8 cellular contexts compared by ENCODE assay signal in genomic region chr11:75562836-75563484, GRCh38.
DNase-seq lines count a peak whose midpoint lies in the region; ATAC-seq and TF ChIP-seq lines count a peak whose summit lies in the region.

No MANE protein-coding gene starts in this region.

- DNase-seq in activated naive CD4-positive, alpha-beta T cell treated with anti-CD3 and anti-CD28 coated beads, Interleukin-2, amount 50 U/mL, for 16 hours = no peak
- DNase-seq in UCSD-AML1 (lab: John Stamatoyannopoulos, UW; ENCODE audit: unreplicated experiment) = peak; percentile 67
- DNase-seq in fibroblast of peridontal ligament (ENCODE audit: extremely low read depth) = peak; percentile 45
- DNase-seq in NCI-H1436 treated with DMSO at 0.1 percent for 48 hours (lab: John Stamatoyannopoulos, UW) = no peak

- H3K4me3 ChIP-seq in neutrophil (ENCODE audit: low read depth in 1 of 2, low read length in 1 of 2) = peak overlapping the region; percentile 40 to 58

- H3K27me3 Mint-ChIP-seq in activated naive CD4-positive, alpha-beta T cell treated with anti-CD3 and anti-CD28 coated beads, Interleukin-2, amount 50 U/mL, for 24 hours = no peaks in the 10 kb centered on the region

- TF ChIP-seq CTCF in neutrophil (IDR thresholded peaks at IDR 0.05) = no peak

- H3K36me3 Mint-ChIP-seq in activated naive CD4-positive, alpha-beta T cell treated with anti-CD3 and anti-CD28 coated beads, Interleukin-2, amount 50 U/mL, for 24 hours = no peaks in the 10 kb centered on the region

- no peaks in the 10 kb centered on the region for H3K36me3 ChIP-seq in neutrophil

- peaks cover 54% of the 10 kb centered on the region for H3K27me3 ChIP-seq in neutrophil

- peaks cover 10 to 16% of the 10 kb centered on the region in 2 experiments for H3K4me1 ChIP-seq in neutrophil (ENCODE audit: control insufficient read depth in 1 of 2, insufficient read depth in 1 of 2, low read depth in 1 of 2, low read length in 1 of 2)

- no peak overlapping the region for H3K27ac ChIP-seq in neutrophil

- H3K4me3 Mint-ChIP-seq in activated naive CD4-positive, alpha-beta T cell treated with anti-CD3 and anti-CD28 coated beads, Interleukin-2, amount 50 U/mL, for 24 hours = peak overlapping the region; percentile 99

- peak overlapping the region; percentile 96 for H3K27ac Mint-ChIP-seq in activated naive CD4-positive, alpha-beta T cell treated with anti-CD3 and anti-CD28 coated beads, Interleukin-2, amount 50 U/mL, for 24 hours

- no peaks in the 10 kb centered on the region for H3K9me3 Mint-ChIP-seq in activated naive CD4-positive, alpha-beta T cell treated with anti-CD3 and anti-CD28 coated beads, Interleukin-2, amount 50 U/mL, for 24 hours

- H3K4me1 Mint-ChIP-seq in activated naive CD4-positive, alpha-beta T cell treated with anti-CD3 and anti-CD28 coated beads, Interleukin-2, amount 50 U/mL, for 24 hours = peaks cover 39% of the 10 kb centered on the region

- ATAC-seq in HG02642 (IDR thresholded peaks at IDR 0.05; ENCODE audit: poor library complexity, unreplicated experiment) (no peak), HG02885 (IDR thresholded peaks at IDR 0.05; ENCODE audit: poor library complexity, unreplicated experiment) (no peak)

- H3K9me3 ChIP-seq in neutrophil = no peaks in the 10 kb centered on the region

Comparison
In these comparisons a context has a peak if more than half of its experiments do, and no peak if none do; other contexts are left out.
1. DNase-seq: peak in UCSD-AML1 (single experiment) and fibroblast of peridontal ligament (single experiment); none in activated naive CD4-positive, alpha-beta T cell treated with anti-CD3 and anti-CD28 coated beads, Interleukin-2, amount 50 U/mL, for 16 hours (single experiment) and NCI-H1436 treated with DMSO at 0.1 percent for 48 hours (single experiment).